ENCODE assay signal across 29 cellular contexts in genomic region chrX:143642426-143642825, GRCh38. TPM values are rescaled to one million over a fixed set of nuclear protein-coding genes. Genes with fewer than 3 reads are reported as not detected.
"Had no signal": no experiment of that assay in that cellular context is flagged by ENCODE, and none has a peak within 500 bp of the region (broad histone marks: within the 10 kb centered on the region; RNA-seq: fewer than 3 reads in every experiment).

No MANE protein-coding gene starts in this region.

- H2AFZ ChIP-seq: parathyroid adenoma had no signal

- H3K9me3 ChIP-seq: left lung, mucosa of descending colon, neutrophil, sigmoid colon, spleen, testis, tibial nerve, upper lobe of left lung, uterus had no signal

- H3K4me1 Mint-ChIP-seq: mesothelial cell of epicardium; naive B cell; neural crest cell; stimulated activated memory B cell treated with anti-CD40 and anti-IgM and Interleukin-4, amounts not matched to agents 10 μg/mL and 1 μg/mL and 100 μg/mL, for 72 hours had no signal

- H3K27me3 Mint-ChIP-seq: effector memory CD8-positive, alpha-beta T cell; naive B cell; natural killer cell treated with Interleukin-12 subunit alpha and Interleukin-12 subunit beta and Interleukin-15 and Interleukin-18, amount 100 ng/mL, for 72 hours; progenitor cell of endocrine pancreas; stimulated activated memory B cell treated with anti-CD40 and anti-IgM and Interleukin-4, amounts not matched to agents 10 μg/mL and 1 μg/mL and 100 μg/mL, for 72 hours had no signal

- H3K27ac Mint-ChIP-seq: effector memory CD8-positive, alpha-beta T cell; mesothelial cell of epicardium; naive B cell; natural killer cell treated with Interleukin-12 subunit alpha and Interleukin-12 subunit beta and Interleukin-15 and Interleukin-18, amount 100 ng/mL, for 72 hours; progenitor cell of endocrine pancreas; stimulated activated memory B cell treated with anti-CD40 and anti-IgM and Interleukin-4, amounts not matched to agents 10 μg/mL and 1 μg/mL and 100 μg/mL, for 72 hours had no signal

- H3K9me3 Mint-ChIP-seq: effector memory CD8-positive, alpha-beta T cell; natural killer cell treated with Interleukin-12 subunit alpha and Interleukin-12 subunit beta and Interleukin-15 and Interleukin-18, amount 100 ng/mL, for 72 hours; neural crest cell; stimulated activated memory B cell treated with anti-CD40 and anti-IgM and Interleukin-4, amounts not matched to agents 10 μg/mL and 1 μg/mL and 100 μg/mL, for 72 hours had no signal

- H3K36me3 Mint-ChIP-seq: mesothelial cell of epicardium; naive B cell; natural killer cell treated with Interleukin-12 subunit alpha and Interleukin-12 subunit beta and Interleukin-15 and Interleukin-18, amount 100 ng/mL, for 72 hours; stimulated activated memory B cell treated with anti-CD40 and anti-IgM and Interleukin-4, amounts not matched to agents 10 μg/mL and 1 μg/mL and 100 μg/mL, for 72 hours had no signal

- ATAC-seq: effector memory CD8-positive, alpha-beta T cell; left cardiac atrium; left lung; mucosa of descending colon; natural killer cell treated with Interleukin-12 subunit alpha and Interleukin-12 subunit beta and Interleukin-15 and Interleukin-18, amount 100 ng/mL, for 72 hours; right cardiac atrium; stimulated activated memory B cell treated with anti-CD40 and anti-IgM and Interleukin-4, amounts not matched to agents 10 μg/mL and 1 μg/mL and 100 μg/mL, for 72 hours; stimulated activated naive CD8-positive, alpha-beta T cell treated with anti-CD3 and anti-CD28 coated beads, Interleukin-15, Interleukin-2, amounts not matched to agents 100 U/mL and 50 U/mL, for 24 hours had no signal

- H3K79me2 ChIP-seq: parathyroid adenoma had no signal

- H3K4me1 ChIP-seq: left lung, parathyroid adenoma, sigmoid colon, spleen, testis, tibial nerve, upper lobe of left lung, uterus had no signal

- FAIRE-seq: endometrium, frontal cortex, kidney had no signal

- H3K36me3 ChIP-seq: left lung, neutrophil, sigmoid colon, spleen, tibial nerve, upper lobe of left lung, uterus had no signal

- H3K27me3 ChIP-seq: left lung, neutrophil, sigmoid colon, spleen, testis, tibial nerve, upper lobe of left lung, uterus had no signal

- H3K4me3 Mint-ChIP-seq: effector memory CD8-positive, alpha-beta T cell; mesothelial cell of epicardium; naive B cell; natural killer cell treated with Interleukin-12 subunit alpha and Interleukin-12 subunit beta and Interleukin-15 and Interleukin-18, amount 100 ng/mL, for 72 hours; neural crest cell; stimulated activated memory B cell treated with anti-CD40 and anti-IgM and Interleukin-4, amounts not matched to agents 10 μg/mL and 1 μg/mL and 100 μg/mL, for 72 hours had no signal

- H3K4me3 ChIP-seq: left lung, mucosa of descending colon, sigmoid colon, skin epidermis, spleen, testis, tibial nerve, upper lobe of left lung, uterus had no signal

- DNase-seq: cortex of kidney; effector memory CD8-positive, alpha-beta T cell; head of caudate nucleus; kidney; left cardiac atrium; left lung; mesenchymal stem cell; mucosa of descending colon; naive B cell; right cardiac atrium; sigmoid colon; spleen; stimulated activated CD4-positive, alpha-beta T cell treated with anti-CD3 and anti-CD28 coated beads, Interleukin-4, amount 100 ng/mL, for 4 hours; stimulated activated naive CD8-positive, alpha-beta T cell treated with anti-CD3 and anti-CD28 coated beads, Interleukin-15, Interleukin-2, amounts not matched to agents 100 U/mL and 50 U/mL, for 24 hours; substantia nigra; testis; upper lobe of left lung; uterus had no signal

- H3K27ac ChIP-seq: left lung, neutrophil, parathyroid adenoma, sigmoid colon, skin epidermis, spleen, testis, tibial nerve, upper lobe of left lung, uterus had no signal

RNA-seq across cellular contexts. Expression of gene SLITRK4, which starts 6.5 kb away (rescaled TPM):
- total RNA-seq: natural killer cell treated with Interleukin-12 subunit alpha and Interleukin-12 subunit beta and Interleukin-15 and Interleukin-18, amount 100 ng/mL, for 72 hours had no signal
